ENCODE assay signal across 1 cellular context in the genomic region with DNA sequence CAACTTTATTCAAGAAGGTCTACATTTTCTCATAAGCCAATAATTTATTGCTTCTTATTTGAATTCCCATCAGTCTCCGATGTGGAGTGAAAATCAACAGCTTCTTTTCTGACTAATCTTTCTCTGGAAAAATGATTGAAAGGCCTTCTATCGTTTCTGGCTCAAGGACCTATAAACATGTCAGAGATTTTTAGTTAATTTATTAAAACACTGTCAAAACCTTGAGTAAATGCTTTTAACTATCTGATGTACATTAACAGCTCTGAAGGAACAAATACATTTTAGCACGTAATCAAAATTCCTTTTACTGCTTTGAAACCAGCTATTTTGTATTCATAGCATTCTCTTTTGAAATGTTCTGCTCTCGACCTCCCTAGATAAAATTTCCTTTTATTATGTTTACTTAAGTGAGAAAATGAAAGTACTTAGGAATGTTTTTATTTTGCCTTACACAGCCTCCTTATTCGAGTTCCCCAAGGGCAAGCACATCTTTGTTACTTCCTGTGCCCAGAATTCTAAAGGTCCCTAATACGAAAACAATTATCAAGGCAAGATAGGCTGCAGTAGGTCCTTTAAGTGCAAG.
TF ChIP-seq lines count a peak whose summit lies in the region.

No MANE protein-coding gene starts in this region.

TF ChIP-seq in A549, 52 proteins besides CTCF, POLR2A, EP300 and RAD21 (continued from another document):
- TF ChIP-seq, protein P1, sequence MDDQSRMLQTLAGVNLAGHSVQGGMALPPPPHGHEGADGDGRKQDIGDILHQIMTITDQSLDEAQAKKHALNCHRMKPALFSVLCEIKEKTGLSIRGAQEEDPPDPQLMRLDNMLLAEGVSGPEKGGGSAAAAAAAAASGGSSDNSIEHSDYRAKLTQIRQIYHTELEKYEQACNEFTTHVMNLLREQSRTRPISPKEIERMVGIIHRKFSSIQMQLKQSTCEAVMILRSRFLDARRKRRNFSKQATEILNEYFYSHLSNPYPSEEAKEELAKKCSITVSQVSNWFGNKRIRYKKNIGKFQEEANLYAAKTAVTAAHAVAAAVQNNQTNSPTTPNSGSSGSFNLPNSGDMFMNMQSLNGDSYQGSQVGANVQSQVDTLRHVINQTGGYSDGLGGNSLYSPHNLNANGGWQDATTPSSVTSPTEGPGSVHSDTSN (IDR thresholded peaks at IDR 0.05), result no peak
- no peak for TF ChIP-seq KDM5A (IDR thresholded peaks at IDR 0.05)
- TF ChIP-seq FOXS1 (CRISPR knock-in tag; IDR thresholded peaks at IDR 0.05), result no peak
- no peak for TF ChIP-seq MAFK (IDR thresholded peaks at IDR 0.05; ENCODE audit: partially characterized antibody)
- no peak for TF ChIP-seq CHD2 (IDR thresholded peaks at IDR 0.05; ENCODE audit: low read length, partially characterized antibody)
